Comparison of ENCODE assay signal across 5 cellular contexts in genomic region chr16:30076276-30076791, GRCh38. TPM values are rescaled to one million over a fixed set of nuclear protein-coding genes. Genes with fewer than 3 reads are reported as not detected.
DNase-seq lines count a peak whose midpoint lies in the region; ATAC-seq and TF ChIP-seq lines count a peak whose summit lies in the region.

No MANE protein-coding gene starts in this region.

- H3K4me2 ChIP-seq in HCT116 (ENCODE audit: low read length), result peak overlapping the region; percentile 90
- peak overlapping the region; percentile 89 for H3K4me2 ChIP-seq in SK-N-SH

- no peak overlapping the region for H2AFZ ChIP-seq in HCT116 (ENCODE audit: low read depth, low read length, poor library complexity, severe bottlenecking)
- H2AFZ ChIP-seq in SK-N-SH (ENCODE audit: low read depth), result no peak overlapping the region

- peaks cover 42% of the 10 kb centered on the region for H3F3A ChIP-seq in SK-N-SH (replicated peaks; ENCODE audit: insufficient read depth)

- RAD21 ChIA-PET in HCT116 (lab: Charles Lee; ENCODE audit: low non-redundant PET in 1 of 2, low total read pairs in 2 of 2, uncharacterized antibody in 2 of 2, unreplicated experiment in 2 of 2), result no interaction called here

- CTCF ChIA-PET in HCT116 (lab: Charles Lee) (interaction anchor here (2.0 kb wide), 1 partner anchor 15 kb away, joined by 6 read pairs; the partner anchor contains the start of gene TBX6), SK-N-SH (lab: Yijun Ruan, JAX) (interaction anchor here (1.0 to 4.4 kb wide), 3 partner anchors 8 to 60 kb away, joined by 3 to 31 read pairs (median 3); partner anchors contain the start of gene TBX6)

- peak overlapping the region; percentile 80 for H3K27ac ChIP-seq in HCT116 (ENCODE audit: low read depth, low read length)
- peak overlapping the region; percentile 47 to 90; a peak in 3 of 4 replicates for H3K27ac ChIP-seq in SK-N-SH (ENCODE audit: low read depth in 2 of 2, low read length in 1 of 2)

- no peak for TF ChIP-seq POLR2A in HCT116 (IDR thresholded peaks at IDR 0.05; ENCODE audit: borderline replicate concordance, extremely low read depth, insufficient read depth, insufficient read length)

- TF ChIP-seq RAD21 in HCT116 (IDR thresholded peaks at IDR 0.05; ENCODE audit: low read depth), result no peak
- no peak for TF ChIP-seq RAD21 in SK-N-SH (IDR thresholded peaks at IDR 0.05; ENCODE audit: low read length)

- H3K9ac ChIP-seq in HCT116 (ENCODE audit: low read length) (peak overlapping the region; percentile 97), SK-N-SH (peak overlapping the region; percentile 88)

- 0 out of 2 replicates have a peak, but pooled peaks cover 8% of the 10 kb centered on the region for H4K20me1 ChIP-seq in HCT116 (ENCODE audit: insufficient read depth)
- H4K20me1 ChIP-seq in SK-N-SH (ENCODE audit: insufficient read depth), result peaks cover 46% of the 10 kb centered on the region

- BruUV-seq in HCT116 (replicated peaks; lab: Mats Ljungman, UMichigan), result TSS peak; percentile 47

- POLR2A ChIA-PET in HCT116 (lab: Charles Lee), result interaction anchor here (0.9 kb wide), 1 partner anchor 16 kb away, joined by 3 read pairs; no protein-coding TSS in a partner anchor
- POLR2A ChIA-PET in SK-N-SH (lab: Yijun Ruan, JAX), result interaction anchor here (0.6 to 1.3 kb wide), 4 partner anchors 11 to 258 kb away, joined by 3 to 13 read pairs (median 4); partner anchors contain the start of genes ALDOA and TBX6

- ATAC-seq in HCT116, result peak; percentile 18

- H3K36me3 ChIP-seq in HCT116 (ENCODE audit: control insufficient read depth in 1 of 2, insufficient read depth in 2 of 2, low read length in 2 of 2) (peaks cover 23 to 41% of the 10 kb centered on the region in 2 experiments; a peak in 3 of 4 replicates), SK-N-SH (replicated peaks in 1 of 2; ENCODE audit: control insufficient read depth in 1 of 2, insufficient read depth in 2 of 2, low read length in 1 of 2) (peaks cover 38 to 44% of the 10 kb centered on the region in 2 experiments)

- no peak for TF ChIP-seq EP300 in SK-N-SH (IDR thresholded peaks at IDR 0.05; ENCODE audit: borderline replicate concordance in 1 of 2, low read depth in 1 of 2, low read length in 1 of 2)

- no peaks in the 10 kb centered on the region for H3K9me3 ChIP-seq in HCT116 (ENCODE audit: control insufficient read depth in 1 of 2, insufficient read depth in 1 of 2, low read depth in 1 of 2, low read length in 2 of 2)
- no peaks in the 10 kb centered on the region for H3K9me3 ChIP-seq in SK-N-SH
- H3K9me3 ChIP-seq in iPS-18c (ENCODE audit: control insufficient read depth, insufficient read depth, low read length), result no peaks in the 10 kb centered on the region

- intact Hi-C loops in HCT116 (cut with micrococcal nuclease), result no loop called here

- H3K4me1 ChIP-seq in HCT116 (ENCODE audit: control insufficient read depth in 1 of 2, insufficient read depth in 2 of 2, low read length in 2 of 2) (peaks cover 14 to 22% of the 10 kb centered on the region in 2 experiments; a peak in 3 of 4 replicates), SK-N-SH (ENCODE audit: control insufficient read depth in 1 of 2, insufficient read depth in 2 of 2, low read depth in 1 of 2, low read length in 1 of 2) (peaks cover 5 to 18% of the 10 kb centered on the region in 2 experiments; a peak in 3 of 4 replicates)

- DNase-seq in HCT116 (ENCODE audit: low read depth, low spot score), result no peak
- no peak for DNase-seq in SK-N-SH
- DNase-seq in D341Med (ENCODE audit: low spot score), result no peak
- DNase-seq in NOMO-1 treated with DMSO at 0.1 percent for 48 hours (lab: John Stamatoyannopoulos, UW; ENCODE audit: unreplicated experiment), result no peak

- no peaks in the 10 kb centered on the region for H3K27me3 ChIP-seq in HCT116 (ENCODE audit: insufficient read depth, low read length)
- no peaks in the 10 kb centered on the region for H3K27me3 ChIP-seq in SK-N-SH (ENCODE audit: insufficient read depth)

- WGBS in SK-N-SH (ENCODE audit: low lambda C conversion rate), result under 1% methylated on average over 25 of the region's 33 CpGs

- H3K4me3 ChIP-seq in HCT116 (replicated peaks in 1 of 2; ENCODE audit: low read depth in 1 of 2, low read length in 2 of 2) (peak overlapping the region; percentile 88 to 99), SK-N-SH (ENCODE audit: low read depth in 2 of 2, low read length in 1 of 2) (peak overlapping the region; percentile 76 to 78), iPS-18c (ENCODE audit: insufficient read depth, low read depth, low read length) (peak overlapping the region; percentile 90)

- TF ChIP-seq CTCF in HCT116 (IDR thresholded peaks at IDR 0.05 in 2 of 3, conservative IDR thresholded peaks at IDR 0.05 in 1 of 3; ENCODE audit: borderline replicate concordance in 1 of 3, insufficient read depth in 1 of 3, low read depth in 2 of 3, low read length in 2 of 3) (no peak), SK-N-SH (IDR thresholded peaks at IDR 0.05) (no peak)

- H3K9me2 ChIP-seq in HCT116 (ENCODE audit: insufficient read depth), result no peaks in the 10 kb centered on the region
- no peaks in the 10 kb centered on the region for H3K9me2 ChIP-seq in SK-N-SH

- H3K79me2 ChIP-seq in HCT116 (ENCODE audit: insufficient read depth, low read length) (peaks cover 61% of the 10 kb centered on the region), SK-N-SH (ENCODE audit: insufficient read depth) (peaks cover 72% of the 10 kb centered on the region)

TF ChIP-seq in HCT116, 20 proteins besides CTCF, POLR2A, EP300 and RAD21:
- no peak for TF ChIP-seq EZH2phosphoT487 (IDR thresholded peaks at IDR 0.05; ENCODE audit: borderline replicate concordance)
- TF ChIP-seq ZFX (IDR thresholded peaks at IDR 0.05), result 0 out of 2 replicates have a peak, but pooled peaks have one; percentile 30

TF ChIP-seq in SK-N-SH, 30 proteins besides CTCF, POLR2A, EP300 and RAD21 (continues in another document):
- TF ChIP-seq GABPA (IDR thresholded peaks at IDR 0.05; ENCODE audit: low read depth) (no peak), EZH2phosphoT487 (IDR thresholded peaks at IDR 0.05; ENCODE audit: borderline replicate concordance, low read depth) (no peak), TCF12 (IDR thresholded peaks at IDR 0.05) (no peak), NRF1 (IDR thresholded peaks at IDR 0.05; ENCODE audit: low read depth, low read length) (no peak), POLR2AphosphoS5 (IDR thresholded peaks at IDR 0.05; ENCODE audit: low read depth, low read length) (no peak), SMC3 (IDR thresholded peaks at IDR 0.05; ENCODE audit: low read depth, low read length) (no peak), RXRA (IDR thresholded peaks at IDR 0.05; ENCODE audit: borderline replicate concordance, low read depth) (no peak), USF2 (IDR thresholded peaks at IDR 0.05; ENCODE audit: borderline replicate concordance, low read depth, low read length) (no peak)

RNA-seq across cellular contexts. Expression of gene PPP4C, which starts 0.5 kb away (rescaled TPM):
- total RNA-seq in HCT116 (2021; ENCODE audit: unreplicated experiment), result 165 TPM
- polyA plus RNA-seq in HCT116 (2012), result 185 and 187 TPM in 2 replicates
- polyA plus RNA-seq in SK-N-SH (2012; rRNA removed), result 325 and 339 TPM in 2 replicates
- polyA plus RNA-seq in SK-N-SH (2012; cell fraction: cytosol; rRNA removed), result 180 and 242 TPM in 2 replicates
- 296 and 355 TPM in 2 replicates for polyA plus RNA-seq in SK-N-SH (2012; cell fraction: nucleus; rRNA removed)

RNA-seq across cellular contexts. Expression of gene ALDOA, which starts 10.8 kb away (rescaled TPM):
- total RNA-seq in HCT116 (2021; ENCODE audit: unreplicated experiment), result 2,423 TPM
- polyA plus RNA-seq in HCT116 (2012), result 4,933 and 5,901 TPM in 2 replicates
- 437 and 641 TPM in 2 replicates for polyA plus RNA-seq in SK-N-SH (2012; rRNA removed)
- 251 and 406 TPM in 2 replicates for polyA plus RNA-seq in SK-N-SH (2012; cell fraction: cytosol; rRNA removed)
- polyA plus RNA-seq in SK-N-SH (2012; cell fraction: nucleus; rRNA removed), result 575 and 643 TPM in 2 replicates

RNA-seq across cellular contexts. Expression of gene TBX6, which starts 15.4 kb away (rescaled TPM):
- 1.4 TPM for total RNA-seq in HCT116 (2021; ENCODE audit: unreplicated experiment)
- polyA plus RNA-seq in HCT116 (2012), result 1.2 and 1.5 TPM in 2 replicates
- polyA plus RNA-seq in SK-N-SH (2012; rRNA removed), result 0.16 and 0.18 TPM in 2 replicates
- 0.05 and 0.08 TPM in 2 replicates for polyA plus RNA-seq in SK-N-SH (2012; cell fraction: cytosol; rRNA removed)
- polyA plus RNA-seq in SK-N-SH (2012; cell fraction: nucleus; rRNA removed), result 0.46 and 0.88 TPM in 2 replicates

RNA-seq across cellular contexts. Expression of gene YPEL3, which starts 19.7 kb away (rescaled TPM):
- total RNA-seq in HCT116 (2021; ENCODE audit: unreplicated experiment), result 10.9 TPM
- 13.9 and 16.3 TPM in 2 replicates for polyA plus RNA-seq in HCT116 (2012)
- polyA plus RNA-seq in SK-N-SH (2012; rRNA removed), result 24.5 and 36.6 TPM in 2 replicates
- polyA plus RNA-seq in SK-N-SH (2012; cell fraction: cytosol; rRNA removed), result 18.7 and 27.1 TPM in 2 replicates
- polyA plus RNA-seq in SK-N-SH (2012; cell fraction: nucleus; rRNA removed), result 65.2 and 90.5 TPM in 2 replicates

RNA-seq across cellular contexts. Expression of gene GDPD3, which starts 37.0 kb away (rescaled TPM):
- total RNA-seq in HCT116 (2021; ENCODE audit: unreplicated experiment), result 7.0 TPM
- 4.3 and 5.2 TPM in 2 replicates for polyA plus RNA-seq in HCT116 (2012)
- 1.5 and 2.3 TPM in 2 replicates for polyA plus RNA-seq in SK-N-SH (2012; rRNA removed)
- 0.54 and 0.60 TPM in 2 replicates for polyA plus RNA-seq in SK-N-SH (2012; cell fraction: cytosol; rRNA removed)
- polyA plus RNA-seq in SK-N-SH (2012; cell fraction: nucleus; rRNA removed), result 19.2 and 22.3 TPM in 2 replicates
